9 cellular contexts compared by ENCODE assay signal in the genomic region with DNA sequence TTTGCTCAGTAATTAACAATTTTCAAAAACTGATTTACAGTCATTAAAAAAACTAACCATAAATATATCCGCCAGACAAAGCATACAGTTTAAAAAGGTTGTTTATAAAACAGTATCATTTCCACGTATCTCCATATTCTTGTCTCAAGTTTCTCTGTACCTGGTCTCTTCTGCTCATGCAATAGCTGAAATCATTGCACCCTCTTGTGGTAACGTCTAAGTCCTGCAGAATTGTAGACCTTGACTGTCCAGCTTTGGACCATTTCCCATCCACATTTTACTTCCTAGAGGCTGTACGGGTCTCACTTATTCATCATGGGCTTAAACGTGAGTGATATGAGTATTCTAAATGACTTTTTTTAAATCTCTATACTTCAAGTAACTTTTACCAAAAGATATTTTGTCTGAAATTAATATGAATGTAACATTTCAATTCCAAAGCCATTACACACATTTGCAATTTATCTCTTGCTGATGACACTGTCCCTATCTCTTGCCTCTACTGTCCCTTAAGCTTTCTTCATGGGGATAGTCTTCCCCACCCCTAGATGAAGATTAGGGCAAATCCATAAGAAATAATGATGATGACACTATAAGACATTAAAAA.
DNase-seq lines count a peak whose midpoint lies in the region; ATAC-seq and TF ChIP-seq lines count a peak whose summit lies in the region.
"Had no signal": no experiment of that assay in that cellular context is flagged by ENCODE, and none has a peak within 500 bp of the region (broad histone marks: within the 10 kb centered on the region; RNA-seq: fewer than 3 reads in every experiment).

No MANE protein-coding gene starts in this region.

- H3K4me3 ChIP-seq in BJ (ENCODE audit: low read depth, low read length): no peak overlapping the region
- no peak overlapping the region for H3K4me3 ChIP-seq in mammary epithelial cell (replicated peaks in 1 of 3; ENCODE audit: insufficient read depth in 1 of 3, low read depth in 2 of 3, low read length in 3 of 3)
- H3K4me3 ChIP-seq: SJSA1 had no signal

- H4K20me1 ChIP-seq in mammary epithelial cell (ENCODE audit: insufficient read depth, low read length): no peaks in the 10 kb centered on the region

- H3K4me1 ChIP-seq in mammary epithelial cell (ENCODE audit: insufficient read depth, low read length): peaks cover 2% of the 10 kb centered on the region
- H3K4me1 ChIP-seq: SJSA1 had no signal

- BruUV-seq in mammary epithelial cell (replicated peaks; lab: Mats Ljungman, UMichigan): no TSS peak

- TF ChIP-seq CTCF in BJ (IDR thresholded peaks at IDR 0.05; ENCODE audit: insufficient read depth, low read depth, low read length): peak; percentile 83
- peak; percentile 89 for TF ChIP-seq CTCF in mammary epithelial cell (conservative IDR thresholded peaks at IDR 0.05 in 1 of 2, IDR thresholded peaks at IDR 0.05 in 1 of 2; ENCODE audit: extremely low read depth in 1 of 2, insufficient read depth in 1 of 2, low read depth in 1 of 2, low read length in 2 of 2)

- no peaks in the 10 kb centered on the region for H3K27me3 ChIP-seq in BJ (ENCODE audit: control insufficient read depth, insufficient read depth, low read length)
- no peaks in the 10 kb centered on the region for H3K27me3 ChIP-seq in mammary epithelial cell (ENCODE audit: insufficient read depth, low read length)
- H3K27me3 ChIP-seq: SJSA1 had no signal

- CTCF ChIA-PET in BJ (lab: Yijun Ruan, JAX) (interaction anchor here (0.6 to 11.8 kb wide), 28 partner anchors 9 to 485 kb away, joined by 3 to 175 read pairs (median 4); a partner anchor contains a TSS), mammary epithelial cell (lab: Charles Lee; ENCODE audit: low non-redundant PET) (interaction anchor here (0.6 to 0.7 kb wide), 2 partner anchors 25 to 138 kb away, joined by 3 to 5 read pairs; no protein-coding TSS in a partner anchor)

- H3K36me3 ChIP-seq in BJ (ENCODE audit: control insufficient read depth, insufficient read depth, low read length): no peaks in the 10 kb centered on the region
- H3K36me3 ChIP-seq in mammary epithelial cell (ENCODE audit: insufficient read depth, low read length): no peaks in the 10 kb centered on the region
- H3K36me3 ChIP-seq: SJSA1 had no signal

- no peak overlapping the region for H3K27ac ChIP-seq in mammary epithelial cell (ENCODE audit: insufficient read depth, low read depth, low read length)
- H3K27ac ChIP-seq: SJSA1 had no signal

- no peaks in the 10 kb centered on the region for H3K9me3 ChIP-seq in mammary epithelial cell (replicated peaks; ENCODE audit: insufficient read depth, low read length)
- H3K9me3 ChIP-seq: SJSA1 had no signal

- dilution Hi-C loops in mammary epithelial cell (cut with HindIII; ENCODE audit: low sequenced_read_pairs): no loop called here

- in situ Hi-C loops in mammary epithelial cell (cut with MboI; ENCODE audit: low sequenced_read_pairs in 2 of 2): loop anchor here in 1 of 2 donors (10.0 kb wide), 1 partner anchor 221 kb away; no protein-coding TSS in a partner anchor

- no peak overlapping the region for H3K9ac ChIP-seq in mammary epithelial cell (ENCODE audit: insufficient read depth, low read length)

- DNase-seq in BJ (ENCODE audit: low read depth) (no peak), NCI-H82 (lab: John Stamatoyannopoulos, UW) (peak; percentile 60), mammary epithelial cell (peak; percentile 60), left lobe of liver (ENCODE audit: low spot score) (no peak), putamen (ENCODE audit: low spot score) (no peak)
- no peak for DNase-seq in stimulated activated CD4-positive, alpha-beta T cell treated with anti-CD3 and anti-CD28 coated beads, Interleukin-2, amount 100 ng/mL, for 24 hours

- ATAC-seq in GM18502 (IDR thresholded peaks at IDR 0.05; ENCODE audit: poor library complexity, unreplicated experiment): peak; percentile 81
- peak; percentile 67 for ATAC-seq in HG03066 (IDR thresholded peaks at IDR 0.05; ENCODE audit: low read depth, unreplicated experiment)
- ATAC-seq in left lobe of liver: peak; percentile 94

- 3% methylated on average over 5 of the region's 5 CpGs for WGBS in mammary epithelial cell (ENCODE audit: low coverage, missing lambda C conversion rate)

- no peaks in the 10 kb centered on the region for H3K79me2 ChIP-seq in mammary epithelial cell (ENCODE audit: insufficient read depth, low read length)

- intact Hi-C loops in mammary epithelial cell (cut with micrococcal nuclease): loop anchor here (1.0 to 5.0 kb wide), 7 partner anchors 132 to 817 kb away; no protein-coding TSS in a partner anchor

- peak overlapping the region; percentile 43 for H3K4me2 ChIP-seq in mammary epithelial cell (ENCODE audit: insufficient read depth, low read depth, low read length)

- H2AFZ ChIP-seq in mammary epithelial cell (ENCODE audit: low read depth, low read length): peak overlapping the region; percentile 14

- POLR2A ChIA-PET in BJ (lab: Charles Lee): no interaction called here

Comparison
In these comparisons a context has a peak if more than half of its experiments do, and no peak if none do; other contexts are left out.
1. DNase-seq: peak in NCI-H82 (single experiment) and mammary epithelial cell (single experiment); none in BJ (single experiment), left lobe of liver (single experiment), putamen (single experiment) and stimulated activated CD4-positive, alpha-beta T cell treated with anti-CD3 and anti-CD28 coated beads, Interleukin-2, amount 100 ng/mL, for 24 hours (0 of 2).
2. Peak in every context shown above with its lines, with median percentiles within 50 percentile points of each other: ATAC-seq.